In genomic region chr11:35621620-35622019, GRCh38 we compare ENCODE assay signal across 17 cellular contexts. TPM values are rescaled to one million over a fixed set of nuclear protein-coding genes. Genes with fewer than 3 reads are reported as not detected.
DNase-seq lines count a peak whose midpoint lies in the region; ATAC-seq and TF ChIP-seq lines count a peak whose summit lies in the region.
"Had no signal": no experiment of that assay in that cellular context is flagged by ENCODE, and none has a peak within 500 bp of the region (broad histone marks: within the 10 kb centered on the region; RNA-seq: fewer than 3 reads in every experiment).

No MANE protein-coding gene starts in this region.

- 71 to 78% (median 74%) methylated on average over 2 of the region's 2 CpGs for WGBS in heart left ventricle, 4 donors

- H3K4me3 ChIP-seq in SJCRH30 (no peak overlapping the region), fibroblast of lung (replicated peaks in 1 of 4; ENCODE audit: control extremely low read depth in 1 of 4, insufficient read depth in 1 of 4, low read depth in 3 of 4, low read length in 4 of 4) (peak overlapping the region in 1 of 4 experiments; percentile 75), neuron (ENCODE audit: low read length) (peak overlapping the region; percentile 82), heart left ventricle (no peak overlapping the region)
- H3K4me3 ChIP-seq: colonic mucosa, prostate gland, tibial nerve had no signal

- ATAC-seq in HG03342 (IDR thresholded peaks at IDR 0.05; ENCODE audit: unreplicated experiment): no peak
- no peak for ATAC-seq in heart left ventricle
- no peak for ATAC-seq in Right ventricle myocardium superior (ENCODE audit: poor library complexity)
- ATAC-seq: T-helper 17 cell had no signal

- no peak overlapping the region for H2AFZ ChIP-seq in fibroblast of lung (ENCODE audit: low read length)
- H2AFZ ChIP-seq in neuron (ENCODE audit: low read depth, low read length): no peak overlapping the region

- H3K27me3 ChIP-seq in SJCRH30 (no peaks in the 10 kb centered on the region), fibroblast of lung (ENCODE audit: control insufficient read depth, insufficient read depth, low read length) (no peaks in the 10 kb centered on the region), neuron (ENCODE audit: insufficient read depth, low read length) (no peaks in the 10 kb centered on the region), heart left ventricle (peaks cover 0 to 54% (median 0%) of the 10 kb centered on the region in 9 donors)

- intact Hi-C loops in heart left ventricle (cut with DNase I) (loop anchor here in 3 of 10 donors (5.0 kb wide), 1 partner anchor 41 kb away; the partner anchor contains the start of gene TRIM44 (in 3 of the 3)), Right ventricle myocardium superior (cut with DNase I) (loop anchor here (5.0 kb wide), 1 partner anchor 41 kb away; the partner anchor contains the start of gene TRIM44)

- H3K4me1 ChIP-seq in SJCRH30 (peaks cover 42% of the 10 kb centered on the region), fibroblast of lung (ENCODE audit: control insufficient read depth, extremely low read depth, insufficient read depth, low read length) (peaks cover 4% of the 10 kb centered on the region), neuron (ENCODE audit: insufficient read depth, low read length) (peaks cover 25% of the 10 kb centered on the region), heart left ventricle (peaks cover 3 to 55% (median 28%) of the 10 kb centered on the region in 12 donors)

- no peak for TF ChIP-seq CTCF in fibroblast of lung (conservative IDR thresholded peaks at IDR 0.05 in 1 of 2, IDR thresholded peaks at IDR 0.05 in 1 of 2; ENCODE audit: low read depth in 1 of 2, low read length in 2 of 2)
- no peak for TF ChIP-seq CTCF in heart left ventricle (IDR thresholded peaks at IDR 0.05)

- no peaks in the 10 kb centered on the region for H3K36me3 ChIP-seq in SJCRH30
- H3K36me3 ChIP-seq in fibroblast of lung (ENCODE audit: control insufficient read depth, insufficient read depth, low read length): no peaks in the 10 kb centered on the region
- peaks cover 4% of the 10 kb centered on the region for H3K36me3 ChIP-seq in neuron (ENCODE audit: insufficient read depth, low read length)
- H3K36me3 ChIP-seq in heart left ventricle: no peaks in the 10 kb centered on the region
- H3K36me3 ChIP-seq: colonic mucosa, prostate gland, tibial nerve had no signal

- peaks cover 26% of the 10 kb centered on the region for H3K79me2 ChIP-seq in fibroblast of lung (ENCODE audit: control insufficient read depth, insufficient read depth, low read length)

- H4K20me1 ChIP-seq in fibroblast of lung (ENCODE audit: control insufficient read depth, extremely low read depth, insufficient read depth, low read length): no peaks in the 10 kb centered on the region

- no peak overlapping the region for H3K9ac ChIP-seq in fibroblast of lung (ENCODE audit: insufficient read depth, low read length)

- peak; percentile 43 for DNase-seq in ELR (ENCODE audit: low read depth)
- DNase-seq in SJCRH30: no peak
- DNase-seq in fibroblast of lung (ENCODE audit: low read depth in 2 of 2): no peak
- no peak for DNase-seq in NCI-H2081 (lab: John Stamatoyannopoulos, UW)
- DNase-seq in heart left ventricle: no peak
- DNase-seq in Right ventricle myocardium superior: no peak
- DNase-seq: activated CD4-positive, alpha-beta T cell treated with anti-CD3 and anti-CD28 coated beads for 4 hours; activated T-cell treated with anti-CD3 and anti-CD28 coated beads, Interleukin-2, amount 50 U/mL, for 24 hours; colonic mucosa; NCI-H1436; T-helper 17 cell had no signal

- no peaks in the 10 kb centered on the region for H3K9me3 ChIP-seq in SJCRH30 (replicated peaks)
- no peaks in the 10 kb centered on the region for H3K9me3 ChIP-seq in fibroblast of lung (ENCODE audit: control insufficient read depth, insufficient read depth, low read depth, low read length)
- H3K9me3 ChIP-seq in neuron (ENCODE audit: low read length): no peaks in the 10 kb centered on the region
- H3K9me3 ChIP-seq in heart left ventricle: no peaks in the 10 kb centered on the region
- H3K9me3 ChIP-seq: colonic mucosa, prostate gland, tibial nerve had no signal

- TF ChIP-seq POLR2A in heart left ventricle (IDR thresholded peaks at IDR 0.05): no peak

- H3K4me2 ChIP-seq in fibroblast of lung (ENCODE audit: extremely low read depth, insufficient read depth, low read length): peak overlapping the region; percentile 28

- H3K27ac ChIP-seq in SJCRH30 (peak overlapping the region; percentile 21; the same call in 1 of the 2 replicates), fibroblast of lung (ENCODE audit: insufficient read depth, low read length) (no peak overlapping the region), heart left ventricle (no peak overlapping the region)
- H3K27ac ChIP-seq: C4-2B, colonic mucosa, tibial nerve had no signal

RNA-seq across cellular contexts. Expression of gene FJX1, which starts 3.4 kb away (rescaled TPM):
- total RNA-seq in SJCRH30 (2014; rRNA removed; shearing (Covaris generic)): 14.6 and 14.9 TPM in 2 replicates
- 8.7 and 10.4 TPM in 2 replicates for total RNA-seq in fibroblast of lung
- polyA plus RNA-seq in fibroblast of lung: 4.2 and 7.1 TPM in 2 replicates
- polyA plus RNA-seq in fibroblast of lung (2012): 16.1 and 24.1 TPM in 2 replicates
- 4.9 and 12.0 TPM in 2 replicates for polyA minus RNA-seq in fibroblast of lung (ENCODE audit: low replicate concordance)
- 1 to 10 TPM in 8 of 9 donors, under 1 TPM in 1; 0.55 to 7.2 (median 2.3) TPM for total RNA-seq in heart left ventricle
- 1 to 10 TPM in 1 of 2 donors, under 1 TPM in 1; 0.61 to 3.3 TPM for polyA plus RNA-seq in heart left ventricle
- 0.65 TPM for total RNA-seq in Right ventricle myocardium superior
- total RNA-seq: T-helper 17 cell had no signal
- polyA plus RNA-seq: IgD-negative memory B cell had no signal

RNA-seq across cellular contexts. Expression of gene TRIM44, which starts 41.0 kb away (rescaled TPM):
- total RNA-seq in SJCRH30 (2014; rRNA removed; shearing (Covaris generic)): 66.8 and 67.0 TPM in 2 replicates
- total RNA-seq in fibroblast of lung (10.4 and 13.1 TPM in 2 replicates), heart left ventricle (10 to 100 TPM; 34.5 to 55.3 (median 48.0) TPM), Right ventricle myocardium superior (34.0 TPM)
- polyA plus RNA-seq in fibroblast of lung (65.7 and 78.3 TPM in 2 replicates), heart left ventricle (10 to 100 TPM in 1 of 2 donors, 1 to 10 TPM in 1; 7.9 to 26.7 TPM)
- 41.7 and 48.9 TPM in 2 replicates for polyA plus RNA-seq in fibroblast of lung (2012)
- 77.7 and 89.7 TPM in 2 replicates for polyA minus RNA-seq in fibroblast of lung (ENCODE audit: low replicate concordance)
